ENCODE assay signal across 11 cellular contexts in genomic region chr21:29332461-29333354, GRCh38. TPM values are rescaled to one million over a fixed set of nuclear protein-coding genes. Genes with fewer than 3 reads are reported as not detected.
DNase-seq lines count a peak whose midpoint lies in the region; ATAC-seq and TF ChIP-seq lines count a peak whose summit lies in the region.
"Had no signal": no experiment of that assay in that cellular context is flagged by ENCODE, and none has a peak within 500 bp of the region (broad histone marks: within the 10 kb centered on the region; RNA-seq: fewer than 3 reads in every experiment).

No MANE protein-coding gene starts in this region.

- no peak overlapping the region for H3K4me2 ChIP-seq in OCI-LY7 (ENCODE audit: low read length)

- H3K4me1 ChIP-seq in OCI-LY7 (ENCODE audit: insufficient read depth, low read length, poor library complexity, severe bottlenecking), result no peaks in the 10 kb centered on the region

- DNase-seq in ELR (ENCODE audit: low read depth), result peak; percentile 86
- DNase-seq in OCI-LY7 (ENCODE audit: low spot score), result no peak
- DNase-seq in dermis blood vessel endothelial cell, result peak; percentile 24
- DNase-seq in naive B cell, result no peak
- no peak for DNase-seq in activated T-helper 1 cell treated with anti-CD3 and anti-CD28 coated beads, Interleukin-12 subunit alpha, Interleukin-12 subunit beta, Interleukin-2, Interleukin-4 antibody, amounts not matched to agents 30 ng/mL and 10 ng/mL and 1 ng/mL, durations not matched to agents 14 hours and 24 hours and 36 hours (ENCODE audit: low spot score)
- DNase-seq: activated naive CD4-positive, alpha-beta T cell; Karpas-422 had no signal

- H3K4me1 Mint-ChIP-seq in naive B cell, result peaks cover 4 to 22% (median 15%) of the 10 kb centered on the region in 3 donors
- peaks cover 19% of the 10 kb centered on the region for H3K4me1 Mint-ChIP-seq in activated T-helper 1 cell treated with anti-CD3 and anti-CD28 coated beads, Interleukin-12 subunit alpha, Interleukin-12 subunit beta, Interleukin-2, Interleukin-4 antibody, amounts not matched to agents 30 ng/mL and 10 ng/mL and 1 ng/mL, durations not matched to agents 14 hours and 24 hours and 36 hours (ENCODE audit: low read depth)

- no peaks in the 10 kb centered on the region for H3K9me2 ChIP-seq in OCI-LY7 (ENCODE audit: insufficient read depth, low read length)

- peak overlapping the region in 4 of 6 donors; percentile 6 to 64 (median 57) for H3K27ac Mint-ChIP-seq in naive B cell
- no peak overlapping the region for H3K27ac Mint-ChIP-seq in activated T-helper 1 cell treated with anti-CD3 and anti-CD28 coated beads, Interleukin-12 subunit alpha, Interleukin-12 subunit beta, Interleukin-2, Interleukin-4 antibody, amounts not matched to agents 30 ng/mL and 10 ng/mL and 1 ng/mL, durations not matched to agents 14 hours and 24 hours and 36 hours

- no peaks in the 10 kb centered on the region for H3K79me2 ChIP-seq in OCI-LY7 (ENCODE audit: insufficient read depth, low read depth, low read length)

- no peaks in the 10 kb centered on the region for H3K27me3 Mint-ChIP-seq in naive B cell
- H3K27me3 Mint-ChIP-seq in activated T-helper 1 cell treated with anti-CD3 and anti-CD28 coated beads, Interleukin-12 subunit alpha, Interleukin-12 subunit beta, Interleukin-2, Interleukin-4 antibody, amounts not matched to agents 30 ng/mL and 10 ng/mL and 1 ng/mL, durations not matched to agents 14 hours and 24 hours and 36 hours (ENCODE audit: insufficient read depth), result no peaks in the 10 kb centered on the region

- H3K4me3 Mint-ChIP-seq in naive B cell, result no peak overlapping the region
- no peak overlapping the region for H3K4me3 Mint-ChIP-seq in activated T-helper 1 cell treated with anti-CD3 and anti-CD28 coated beads, Interleukin-12 subunit alpha, Interleukin-12 subunit beta, Interleukin-2, Interleukin-4 antibody, amounts not matched to agents 30 ng/mL and 10 ng/mL and 1 ng/mL, durations not matched to agents 14 hours and 24 hours and 36 hours

- intact Hi-C loops in OCI-LY7 (cut with micrococcal nuclease; ENCODE audit: unreplicated experiment), result no loop called here
- intact Hi-C loops in activated T-helper 1 cell treated with anti-CD3 and anti-CD28 coated beads, Interleukin-12 subunit alpha, Interleukin-12 subunit beta, Interleukin-2, Interleukin-4 antibody, amounts not matched to agents 30 ng/mL and 10 ng/mL and 1 ng/mL, durations not matched to agents 14 hours and 24 hours and 36 hours (cut with micrococcal nuclease), result no loop called here

- POLR2A ChIA-PET in OCI-LY7 (lab: Charles Lee), result no interaction called here

- no peak overlapping the region for H2AFZ ChIP-seq in OCI-LY7 (ENCODE audit: low read length)

- H4K20me1 ChIP-seq in OCI-LY7 (ENCODE audit: insufficient read depth, low read length), result no peaks in the 10 kb centered on the region

- no peak for ATAC-seq in naive B cell (ENCODE audit: low read depth in 2 of 2)
- ATAC-seq in HG02885 (IDR thresholded peaks at IDR 0.05; ENCODE audit: poor library complexity, unreplicated experiment), result no peak
- ATAC-seq in GM21619 (IDR thresholded peaks at IDR 0.05; ENCODE audit: unreplicated experiment), result no peak
- no peak for ATAC-seq in HG02981 (IDR thresholded peaks at IDR 0.05; ENCODE audit: unreplicated experiment)
- ATAC-seq: gastroesophageal sphincter had no signal

- no peaks in the 10 kb centered on the region for H3K9me3 Mint-ChIP-seq in naive B cell
- H3K9me3 Mint-ChIP-seq in activated T-helper 1 cell treated with anti-CD3 and anti-CD28 coated beads, Interleukin-12 subunit alpha, Interleukin-12 subunit beta, Interleukin-2, Interleukin-4 antibody, amounts not matched to agents 30 ng/mL and 10 ng/mL and 1 ng/mL, durations not matched to agents 14 hours and 24 hours and 36 hours, result no peaks in the 10 kb centered on the region

- no peak overlapping the region for H3K4me3 ChIP-seq in OCI-LY7 (ENCODE audit: low read depth, low read length, poor library complexity, severe bottlenecking)
- H3K4me3 ChIP-seq: gastroesophageal sphincter had no signal

- no peak for TF ChIP-seq CTCF in OCI-LY7 (conservative IDR thresholded peaks at IDR 0.05; ENCODE audit: low read length)

- peaks cover 20 to 25% of the 10 kb centered on the region in 2 donors for H3K36me3 Mint-ChIP-seq in naive B cell
- peaks cover 13% of the 10 kb centered on the region for H3K36me3 Mint-ChIP-seq in activated T-helper 1 cell treated with anti-CD3 and anti-CD28 coated beads, Interleukin-12 subunit alpha, Interleukin-12 subunit beta, Interleukin-2, Interleukin-4 antibody, amounts not matched to agents 30 ng/mL and 10 ng/mL and 1 ng/mL, durations not matched to agents 14 hours and 24 hours and 36 hours (ENCODE audit: low read depth)

- CTCF ChIA-PET in OCI-LY7 (lab: Charles Lee; ENCODE audit: unreplicated experiment), result no interaction called here

- H3K27ac ChIP-seq in OCI-LY7 (ENCODE audit: low read depth, low read length, poor library complexity, severe bottlenecking), result no peak overlapping the region

- H3K9me3 ChIP-seq in OCI-LY7 (ENCODE audit: low read length), result no peaks in the 10 kb centered on the region
- H3K9me3 ChIP-seq: gastroesophageal sphincter had no signal

- TSS peak; percentile 14 for BruUV-seq in OCI-LY7 (replicated peaks; lab: Mats Ljungman, UMichigan)

- peaks cover 11% of the 10 kb centered on the region; the same call in 1 of the 2 replicates for H3K36me3 ChIP-seq in OCI-LY7 (ENCODE audit: insufficient read depth, low read length)

RNA-seq across cellular contexts. Expression of gene BACH1, which starts 34.0 kb away (rescaled TPM):
- 18.6 and 19.1 TPM in 2 replicates for total RNA-seq in OCI-LY7 (2014; rRNA removed; shearing (Covaris generic))
- total RNA-seq in OCI-LY7 (2022) (37.2 and 38.4 TPM in 2 replicates), dermis blood vessel endothelial cell (30.4 and 48.0 TPM in 2 replicates)
- 100 to 1,000 TPM in 1 of 6 donors, 10 to 100 TPM in 5; 50.7 to 106 (median 69.3) TPM for polyA plus RNA-seq in naive B cell (ENCODE audit: low read depth in 6 of 6)
- 22.7 and 23.1 TPM in 2 replicates for total RNA-seq in activated T-helper 1 cell treated with anti-CD3 and anti-CD28 coated beads, Interleukin-12 subunit alpha, Interleukin-12 subunit beta, Interleukin-2, Interleukin-4 antibody, amounts not matched to agents 30 ng/mL and 10 ng/mL and 1 ng/mL, durations not matched to agents 14 hours and 24 hours and 36 hours

Comparison
In these comparisons a context has a peak if more than half of its experiments do, and no peak if none do; other contexts are left out.
1. DNase-seq: peak in ELR (single experiment) and dermis blood vessel endothelial cell (single experiment); none in OCI-LY7 (single experiment), naive B cell (single experiment) and activated T-helper 1 cell treated with anti-CD3 and anti-CD28 coated beads, Interleukin-12 subunit alpha, Interleukin-12 subunit beta, Interleukin-2, Interleukin-4 antibody, amounts not matched to agents 30 ng/mL and 10 ng/mL and 1 ng/mL, durations not matched to agents 14 hours and 24 hours and 36 hours (single experiment).